Comparison of ENCODE assay signal across 8 cellular contexts in genomic region chr6:32154514-32155161, GRCh38. TPM values are rescaled to one million over a fixed set of nuclear protein-coding genes. Genes with fewer than 3 reads are reported as not detected.
DNase-seq lines count a peak whose midpoint lies in the region; ATAC-seq lines count a peak whose summit lies in the region.

No MANE protein-coding gene starts in this region.

- H3K4me3 ChIP-seq in endocrine pancreas (ENCODE audit: control insufficient read depth, insufficient read depth, low read length) = peak overlapping the region; percentile 40

- peak overlapping the region; percentile 86 for H3K4me3 Mint-ChIP-seq in activated CD8-positive, alpha-beta memory T cell treated with anti-CD3 and anti-CD28 coated beads, Interleukin-2, amount 10 ng/mL, durations not matched to agents 7 days and 5 days

- peak overlapping the region; percentile 83 for H3K27ac Mint-ChIP-seq in activated CD8-positive, alpha-beta memory T cell treated with anti-CD3 and anti-CD28 coated beads, Interleukin-2, amount 10 ng/mL, durations not matched to agents 7 days and 5 days

- H3K36me3 Mint-ChIP-seq in activated CD8-positive, alpha-beta memory T cell treated with anti-CD3 and anti-CD28 coated beads, Interleukin-2, amount 10 ng/mL, durations not matched to agents 7 days and 5 days = peaks cover 9% of the 10 kb centered on the region

- H3K9me3 Mint-ChIP-seq in activated CD8-positive, alpha-beta memory T cell treated with anti-CD3 and anti-CD28 coated beads, Interleukin-2, amount 10 ng/mL, durations not matched to agents 7 days and 5 days (ENCODE audit: low read depth) = no peaks in the 10 kb centered on the region

- H3K4me1 Mint-ChIP-seq in activated CD8-positive, alpha-beta memory T cell treated with anti-CD3 and anti-CD28 coated beads, Interleukin-2, amount 10 ng/mL, durations not matched to agents 7 days and 5 days = peaks cover 23% of the 10 kb centered on the region

- no peaks in the 10 kb centered on the region for H3K27me3 ChIP-seq in endocrine pancreas (ENCODE audit: control insufficient read depth, insufficient read depth, low read length)

- ATAC-seq in HG03175 (IDR thresholded peaks at IDR 0.05; ENCODE audit: unreplicated experiment) = peak; percentile 77
- peak; percentile 84 for ATAC-seq in activated CD8-positive, alpha-beta memory T cell treated with anti-CD3 and anti-CD28 coated beads, Interleukin-2, amount 10 ng/mL, durations not matched to agents 7 days and 5 days
- ATAC-seq in HG03025 (IDR thresholded peaks at IDR 0.05; ENCODE audit: low FRiP score, unreplicated experiment) = no peak

- peak overlapping the region; percentile 55 for H3K9ac ChIP-seq in endocrine pancreas (ENCODE audit: control insufficient read depth, insufficient read depth, low read length)

- peaks cover 28% of the 10 kb centered on the region for H3K27me3 Mint-ChIP-seq in activated CD8-positive, alpha-beta memory T cell treated with anti-CD3 and anti-CD28 coated beads, Interleukin-2, amount 10 ng/mL, durations not matched to agents 7 days and 5 days

- no peaks in the 10 kb centered on the region for H3K36me3 ChIP-seq in endocrine pancreas (ENCODE audit: control insufficient read depth, insufficient read depth, low read length)

- no peaks in the 10 kb centered on the region for H3K4me1 ChIP-seq in endocrine pancreas (ENCODE audit: control insufficient read depth, insufficient read depth, low read length)

- DNase-seq in GDM1 (lab: John Stamatoyannopoulos, UW) = peak; percentile 18
- peak; percentile 53 for DNase-seq in NCI-H82 treated with DMSO at 0.1 percent for 48 hours (lab: John Stamatoyannopoulos, UW; ENCODE audit: unreplicated experiment)
- DNase-seq in activated CD8-positive, alpha-beta memory T cell treated with anti-CD3 and anti-CD28 coated beads, Interleukin-2, amount 10 ng/mL, durations not matched to agents 7 days and 5 days = peak; percentile 84
- peak; percentile 49 for DNase-seq in midbrain (lab: John Stamatoyannopoulos, UW)
- DNase-seq in stimulated activated naive CD4-positive, alpha-beta T cell (lab: John Stamatoyannopoulos, UW) = peak; percentile 53 to 81 (median 66)

- H3K9me3 ChIP-seq in endocrine pancreas (ENCODE audit: control insufficient read depth, low read length) = no peaks in the 10 kb centered on the region

- CTCF ChIA-PET in activated CD8-positive, alpha-beta memory T cell treated with anti-CD3 and anti-CD28 coated beads, Interleukin-2, amount 10 ng/mL, durations not matched to agents 7 days and 5 days (lab: Charles Lee) = interaction anchor here (0.9 to 1.3 kb wide), 8 partner anchors 10 to 107 kb away, joined by 3 to 10 read pairs (median 7); partner anchors contain the start of genes ATF6B, EGFL8 and FKBPL

RNA-seq across cellular contexts. Expression of gene PPT2, which starts 0.7 kb away (rescaled TPM):
- 10 to 100 TPM; 13.9 to 21.9 TPM for total RNA-seq in activated CD8-positive, alpha-beta memory T cell treated with anti-CD3 and anti-CD28 coated beads, Interleukin-2, amount 10 ng/mL, durations not matched to agents 7 days and 5 days

RNA-seq across cellular contexts. Expression of gene PRRT1, which starts 2.9 kb away (rescaled TPM):
- under 1 TPM; 0.23 to 0.28 TPM for total RNA-seq in activated CD8-positive, alpha-beta memory T cell treated with anti-CD3 and anti-CD28 coated beads, Interleukin-2, amount 10 ng/mL, durations not matched to agents 7 days and 5 days

RNA-seq across cellular contexts. Expression of gene EGFL8, which starts 9.8 kb away (rescaled TPM):
- 10 to 100 TPM; 11.4 to 13.1 TPM for total RNA-seq in activated CD8-positive, alpha-beta memory T cell treated with anti-CD3 and anti-CD28 coated beads, Interleukin-2, amount 10 ng/mL, durations not matched to agents 7 days and 5 days

RNA-seq across cellular contexts. Expression of gene AGPAT1, which starts 21.2 kb away (rescaled TPM):
- 10 to 100 TPM; 37.5 to 38.6 TPM for total RNA-seq in activated CD8-positive, alpha-beta memory T cell treated with anti-CD3 and anti-CD28 coated beads, Interleukin-2, amount 10 ng/mL, durations not matched to agents 7 days and 5 days

RNA-seq across cellular contexts. Expression of gene RNF5, which starts 23.6 kb away (rescaled TPM):
- 10 to 100 TPM; 41.0 to 51.9 TPM for total RNA-seq in activated CD8-positive, alpha-beta memory T cell treated with anti-CD3 and anti-CD28 coated beads, Interleukin-2, amount 10 ng/mL, durations not matched to agents 7 days and 5 days

Comparison
In these comparisons a context has a peak if more than half of its experiments do, and no peak if none do; other contexts are left out.
1. DNase-seq: peak in every context shown above with its lines; median percentile 84 in activated CD8-positive, alpha-beta memory T cell treated with anti-CD3 and anti-CD28 coated beads, Interleukin-2, amount 10 ng/mL, durations not matched to agents 7 days and 5 days; 66 in stimulated activated naive CD4-positive, alpha-beta T cell; 53 in NCI-H82 treated with DMSO at 0.1 percent for 48 hours; 49 in midbrain; 18 in GDM1.